ENCODE assay signal across 10 cellular contexts in genomic region chr17:40110026-40110425, GRCh38. TPM values are rescaled to one million over a fixed set of nuclear protein-coding genes. Genes with fewer than 3 reads are reported as not detected.
DNase-seq lines count a peak whose midpoint lies in the region; ATAC-seq, FAIRE-seq and TF ChIP-seq lines count a peak whose summit lies in the region.
"Had no signal": no experiment of that assay in that cellular context is flagged by ENCODE, and none has a peak within 500 bp of the region (broad histone marks: within the 10 kb centered on the region; RNA-seq: fewer than 3 reads in every experiment).

No MANE protein-coding gene starts in this region.

- no peak for TF ChIP-seq RAD21 in K562 (CRISPR knock-in tag; conservative IDR thresholded peaks at IDR 0.05 in 1 of 2, IDR thresholded peaks at IDR 0.05 in 1 of 2)

- POLR2A ChIA-PET in K562 (lab: Yijun Ruan, JAX) = interaction anchor here (0.6 to 8.0 kb wide), 3 partner anchors 9 to 49 kb away, joined by 3 to 66 read pairs (median 8); partner anchors contain the start of gene NR1D1

- FAIRE-seq in K562 (lab: Jason Lieb, UNC) = no peak

- H3K79me2 ChIP-seq in K562 (ENCODE audit: control insufficient read depth, insufficient read depth, low read length) (no peaks in the 10 kb centered on the region), smooth muscle cell (ENCODE audit: low read depth) (no peaks in the 10 kb centered on the region)

- ATAC-seq in K562 (no peak), GM18868 (IDR thresholded peaks at IDR 0.05; ENCODE audit: unreplicated experiment) (no peak)

- in situ Hi-C loops in K562 (cut with MboI) = loop anchor here (5.0 kb wide), 1 partner anchor 182 kb away; no protein-coding TSS in a partner anchor

- CTCF ChIA-PET in K562 (lab: Yijun Ruan, JAX; ENCODE audit: low intra/inter-chr PET ratio) = no interaction called here

- peak overlapping the region; percentile 37 for H2AFZ ChIP-seq in K562 (ENCODE audit: low read depth, low read length)
- no peak overlapping the region for H2AFZ ChIP-seq in smooth muscle cell (ENCODE audit: low read depth)

- no peak overlapping the region for H3K4me3 ChIP-seq in H7 (ENCODE audit: insufficient read depth, low read depth, low read length)
- H3K4me3 ChIP-seq in K562 = no peak overlapping the region
- no peak overlapping the region for H3K4me3 ChIP-seq in smooth muscle cell

- H3K36me3 ChIP-seq in H7 (replicated peaks; ENCODE audit: control insufficient read depth, insufficient read depth, low read length) (no peaks in the 10 kb centered on the region), K562 (ENCODE audit: control insufficient read depth, insufficient read depth, low read length) (no peaks in the 10 kb centered on the region), smooth muscle cell (ENCODE audit: low read depth) (no peaks in the 10 kb centered on the region)

- H3K9me3 ChIP-seq in K562 (replicated peaks; ENCODE audit: control insufficient read depth, insufficient read depth, low read depth, low read length) = no peaks in the 10 kb centered on the region
- no peaks in the 10 kb centered on the region for H3K9me3 ChIP-seq in smooth muscle cell (replicated peaks; ENCODE audit: low read depth)

- H3K9me1 ChIP-seq in K562 (ENCODE audit: control insufficient read depth, insufficient read depth, low read length) = no peaks in the 10 kb centered on the region

- no peak overlapping the region; a peak in 1 of 4 replicates for H3K9ac ChIP-seq in K562 (ENCODE audit: insufficient read depth in 1 of 2, low read depth in 2 of 2, low read length in 2 of 2)
- H3K9ac ChIP-seq in smooth muscle cell (ENCODE audit: low read depth) = peak overlapping the region; percentile 6

- peaks cover 37% of the 10 kb centered on the region for H3F3A ChIP-seq in smooth muscle cell (ENCODE audit: low read depth)

- DNase-seq in H7 = peak; percentile 63
- no peak for DNase-seq in K562 (ENCODE audit: extremely low read depth in 1 of 4, low spot score in 3 of 4)
- DNase-seq in left kidney (ENCODE audit: low read depth, low spot score) = peak; percentile 46
- DNase-seq in smooth muscle cell (lab: John Stamatoyannopoulos, UW; ENCODE audit: unreplicated experiment) = no peak
- DNase-seq in HUDEP-2 (lab: John Stamatoyannopoulos, UW; ENCODE audit: unreplicated experiment in 76 of 76) = no peak
- no peak for DNase-seq in stimulated activated naive CD4-positive, alpha-beta T cell (lab: John Stamatoyannopoulos, UW)
- DNase-seq in SIG-M5 (lab: John Stamatoyannopoulos, UW) = no peak
- DNase-seq: EL, Karpas-422 had no signal

- TF ChIP-seq CTCF in K562 (IDR thresholded peaks at IDR 0.05 in 2 of 3, conservative IDR thresholded peaks at IDR 0.05 in 1 of 3; ENCODE audit: insufficient read depth in 2 of 3, low read depth in 1 of 3, low read length in 3 of 3) (no peak), smooth muscle cell (IDR thresholded peaks at IDR 0.05; ENCODE audit: borderline replicate concordance, insufficient read depth, poor library complexity, severe bottlenecking) (no peak)

- H3K4me1 ChIP-seq in K562 (replicated peaks in 1 of 2; ENCODE audit: control insufficient read depth in 2 of 2, insufficient read depth in 2 of 2, low read length in 2 of 2) (peaks cover 64 to 82% of the 10 kb centered on the region in 2 experiments), smooth muscle cell (ENCODE audit: low read depth) (peaks cover 57% of the 10 kb centered on the region)

- H3K27ac ChIP-seq in K562 (ENCODE audit: extremely low read depth, low read depth, low read length) (no peak overlapping the region; the same call in 2 of the 3 replicates), smooth muscle cell (ENCODE audit: low read depth) (peak overlapping the region; percentile 95)

- TF ChIP-seq POLR2A in K562 (conservative IDR thresholded peaks at IDR 0.05) = no peak

- H3K4me2 ChIP-seq in K562 (ENCODE audit: insufficient read depth, low read length) = no peak overlapping the region
- H3K4me2 ChIP-seq in smooth muscle cell = no peak overlapping the region

- BruUV-seq in K562 (replicated peaks; lab: Mats Ljungman, UMichigan) = no TSS peak

- H3K27me3 ChIP-seq in H7 (ENCODE audit: control insufficient read depth, insufficient read depth, low read length) = peaks cover 24% of the 10 kb centered on the region
- no peaks in the 10 kb centered on the region for H3K27me3 ChIP-seq in K562 (ENCODE audit: control insufficient read depth in 2 of 2, insufficient read depth in 2 of 2, low read length in 2 of 2)
- no peaks in the 10 kb centered on the region for H3K27me3 ChIP-seq in smooth muscle cell (ENCODE audit: low read depth)

- WGBS in K562 (ENCODE audit: insufficient coverage, low coverage, missing lambda C conversion rate) = 54% methylated on average over 2 of the region's 2 CpGs
- 90% methylated on average over 2 of the region's 2 CpGs for WGBS in smooth muscle cell (ENCODE audit: low lambda C conversion rate)

- H4K20me1 ChIP-seq in K562 (replicated peaks; ENCODE audit: control insufficient read depth, insufficient read depth, low read length) (no peaks in the 10 kb centered on the region), smooth muscle cell (ENCODE audit: low read depth) (no peaks in the 10 kb centered on the region)

- intact Hi-C loops in K562 (cut with micrococcal nuclease) = loop anchor here (2.0 to 5.0 kb wide), 3 partner anchors 45 to 247 kb away; partner anchors contain the start of gene CDC6

- TF ChIP-seq EP300 in K562 (IDR thresholded peaks at IDR 0.05; ENCODE audit: low read length) = no peak

RNA-seq across cellular contexts. Expression of gene NR1D1, which starts 9.6 kb away (rescaled TPM):
- total RNA-seq in H7 (2014; rRNA removed; shearing (Covaris generic)) = 1.8 and 3.4 TPM in 2 replicates
- total RNA-seq in K562 (2011; cell fraction: chromatin; rRNA removed; ENCODE audit: low replicate concordance) = 2.3 and 7.8 TPM in 2 replicates
- 3.6 and 4.0 TPM in 2 replicates for total RNA-seq in K562 (2011; cell fraction: nucleolus; rRNA removed)
- total RNA-seq in K562 (2011; cell fraction: nucleoplasm; rRNA removed) = 3.1 and 3.2 TPM in 2 replicates
- total RNA-seq in K562 (2014; rRNA removed) = 0.78 and 1.00 TPM in 2 replicates
- total RNA-seq in K562 (2014; rRNA removed; fragmentation: Illumina TruSeq; extraction: Trizol) = 0.32 and 0.47 TPM in 2 replicates
- 0.65 and 1.2 TPM in 2 replicates for total RNA-seq in K562 (2015; rRNA removed; fragmentation: Illumina TruSeq; extraction: Trizol)
- 6.6 and 7.7 TPM in 2 replicates for total RNA-seq in K562 (2021)
- polyA plus RNA-seq in K562 (2011; rRNA removed) = 0.25 and 0.41 TPM in 2 replicates
- 0.21 and 0.89 TPM in 2 replicates for polyA plus RNA-seq in K562 (2011; cell fraction: cytosol; rRNA removed)
- 1.3 and 5.0 TPM in 2 replicates for polyA plus RNA-seq in K562 (2011; cell fraction: nucleus; rRNA removed)
- 5.3 and 5.4 TPM in 2 replicates for polyA plus RNA-seq in K562 (2012)
- polyA plus RNA-seq in K562 (2014; fragmentation: Illumina TruSeq; extraction: Trizol) = 4.7 and 6.9 TPM in 2 replicates
- polyA plus RNA-seq in K562 (2014; fragmentation: Nextera tagmentation; extraction: Ambion mirVana) = under 1 TPM; 0.27 TPM
- 1.4 and 2.0 TPM in 2 replicates for polyA plus RNA-seq in K562 (2014; rRNA removed)
- 0.42 and 0.63 TPM in 2 replicates for polyA minus RNA-seq in K562 (2011; rRNA and poly(A)+ RNA removed)
- 0.46 and 3.3 TPM in 2 replicates for polyA minus RNA-seq in K562 (2011; cell fraction: cytosol; rRNA and poly(A)+ RNA removed)
- polyA minus RNA-seq in K562 (2011; cell fraction: nucleus; rRNA and poly(A)+ RNA removed) = 2.2 and 2.6 TPM in 2 replicates
- total RNA-seq in smooth muscle cell = 6.0 and 12.5 TPM in 2 replicates
- 18.4 and 19.5 TPM in 2 replicates for polyA plus RNA-seq in smooth muscle cell

RNA-seq across cellular contexts. Expression of gene MSL1, which starts 11.7 kb away (rescaled TPM):
- total RNA-seq in H7 (2014; rRNA removed; shearing (Covaris generic)) = 44.2 and 70.0 TPM in 2 replicates
- total RNA-seq in K562 (2011; cell fraction: chromatin; rRNA removed; ENCODE audit: low replicate concordance) = 152 and 243 TPM in 2 replicates
- total RNA-seq in K562 (2011; cell fraction: nucleolus; rRNA removed) = 80.5 and 93.3 TPM in 2 replicates
- 126 and 148 TPM in 2 replicates for total RNA-seq in K562 (2011; cell fraction: nucleoplasm; rRNA removed)
- total RNA-seq in K562 (2014; rRNA removed) (51.7 and 52.4 TPM in 2 replicates), K562 (2014; rRNA removed; fragmentation: Illumina TruSeq; extraction: Trizol) (61.9 and 64.9 TPM in 2 replicates), K562 (2015; rRNA removed; fragmentation: Illumina TruSeq; extraction: Trizol) (77.8 and 91.8 TPM in 2 replicates), K562 (2021) (48.6 and 61.8 TPM in 2 replicates), smooth muscle cell (74.9 and 79.0 TPM in 2 replicates)
- polyA plus RNA-seq in K562 (2011; rRNA removed) (48.0 and 66.7 TPM in 2 replicates), K562 (2014; fragmentation: Illumina TruSeq; extraction: Trizol) (99.3 and 120 TPM in 2 replicates), K562 (2014; fragmentation: Nextera tagmentation; extraction: Ambion mirVana) (10 to 100 TPM; 13.8 to 13.9 TPM), K562 (2014; rRNA removed) (62.8 and 74.1 TPM in 2 replicates), smooth muscle cell (24.6 and 26.0 TPM in 2 replicates)
- polyA plus RNA-seq in K562 (2011; cell fraction: cytosol; rRNA removed) = 15.6 and 17.6 TPM in 2 replicates
- 122 and 128 TPM in 2 replicates for polyA plus RNA-seq in K562 (2011; cell fraction: nucleus; rRNA removed)
- 40.1 and 52.3 TPM in 2 replicates for polyA plus RNA-seq in K562 (2012)
- 56.6 and 69.1 TPM in 2 replicates for polyA minus RNA-seq in K562 (2011; rRNA and poly(A)+ RNA removed)
- polyA minus RNA-seq in K562 (2011; cell fraction: cytosol; rRNA and poly(A)+ RNA removed) = 16.1 and 30.2 TPM in 2 replicates
- polyA minus RNA-seq in K562 (2011; cell fraction: nucleus; rRNA and poly(A)+ RNA removed) = 40.7 and 50.6 TPM in 2 replicates

RNA-seq across cellular contexts. Expression of gene CASC3, which starts 30.3 kb away (rescaled TPM):
- 55.4 and 76.0 TPM in 2 replicates for total RNA-seq in H7 (2014; rRNA removed; shearing (Covaris generic))
- 240 and 242 TPM in 2 replicates for total RNA-seq in K562 (2011; cell fraction: chromatin; rRNA removed; ENCODE audit: low replicate concordance)
- total RNA-seq in K562 (2011; cell fraction: nucleolus; rRNA removed) = 98.2 and 103 TPM in 2 replicates
- total RNA-seq in K562 (2011; cell fraction: nucleoplasm; rRNA removed) = 184 and 228 TPM in 2 replicates
- total RNA-seq in K562 (2014; rRNA removed) (21.5 and 30.8 TPM in 2 replicates), K562 (2014; rRNA removed; fragmentation: Illumina TruSeq; extraction: Trizol) (38.2 and 38.7 TPM in 2 replicates), K562 (2015; rRNA removed; fragmentation: Illumina TruSeq; extraction: Trizol) (34.4 and 36.5 TPM in 2 replicates), K562 (2021) (57.5 and 61.1 TPM in 2 replicates), smooth muscle cell (25.6 and 33.3 TPM in 2 replicates)
- polyA plus RNA-seq in K562 (2011; rRNA removed) (43.3 and 51.8 TPM in 2 replicates), K562 (2014; fragmentation: Illumina TruSeq; extraction: Trizol) (56.5 and 65.1 TPM in 2 replicates), K562 (2014; fragmentation: Nextera tagmentation; extraction: Ambion mirVana) (10 to 100 TPM; 12.5 to 16.9 TPM), K562 (2014; rRNA removed) (35.2 and 38.9 TPM in 2 replicates), smooth muscle cell (54.2 and 59.5 TPM in 2 replicates)
- 29.1 and 32.3 TPM in 2 replicates for polyA plus RNA-seq in K562 (2011; cell fraction: cytosol; rRNA removed)
- 191 and 220 TPM in 2 replicates for polyA plus RNA-seq in K562 (2011; cell fraction: nucleus; rRNA removed)
- 48.8 and 57.5 TPM in 2 replicates for polyA plus RNA-seq in K562 (2012)
- polyA minus RNA-seq in K562 (2011; rRNA and poly(A)+ RNA removed) = 30.6 and 33.1 TPM in 2 replicates
- 13.3 and 20.1 TPM in 2 replicates for polyA minus RNA-seq in K562 (2011; cell fraction: cytosol; rRNA and poly(A)+ RNA removed)
- 26.1 and 31.4 TPM in 2 replicates for polyA minus RNA-seq in K562 (2011; cell fraction: nucleus; rRNA and poly(A)+ RNA removed)

RNA-seq across cellular contexts. Expression of gene THRA, which starts 47.3 kb away (rescaled TPM):
- total RNA-seq in H7 (2014; rRNA removed; shearing (Covaris generic)) = 13.2 and 15.2 TPM in 2 replicates
- total RNA-seq in K562 (2011; cell fraction: chromatin; rRNA removed; ENCODE audit: low replicate concordance) = 10.8 and 15.6 TPM in 2 replicates
- total RNA-seq in K562 (2011; cell fraction: nucleolus; rRNA removed) = 7.5 and 8.0 TPM in 2 replicates
- 10.3 and 15.7 TPM in 2 replicates for total RNA-seq in K562 (2011; cell fraction: nucleoplasm; rRNA removed)
- total RNA-seq in K562 (2014; rRNA removed) (13.8 and 18.9 TPM in 2 replicates), K562 (2014; rRNA removed; fragmentation: Illumina TruSeq; extraction: Trizol) (7.5 and 9.1 TPM in 2 replicates), K562 (2015; rRNA removed; fragmentation: Illumina TruSeq; extraction: Trizol) (12.2 and 13.2 TPM in 2 replicates), K562 (2021) (22.7 and 23.4 TPM in 2 replicates), smooth muscle cell (15.6 and 25.4 TPM in 2 replicates)
- polyA plus RNA-seq in K562 (2011; rRNA removed) (8.3 and 9.3 TPM in 2 replicates), K562 (2014; fragmentation: Illumina TruSeq; extraction: Trizol) (19.7 and 21.6 TPM in 2 replicates), K562 (2014; fragmentation: Nextera tagmentation; extraction: Ambion mirVana) (under 1 TPM; 0.34 to 0.50 TPM), K562 (2014; rRNA removed) (12.7 and 13.8 TPM in 2 replicates), smooth muscle cell (17.6 and 21.2 TPM in 2 replicates)
- 7.8 and 12.5 TPM in 2 replicates for polyA plus RNA-seq in K562 (2011; cell fraction: cytosol; rRNA removed)
- 7.3 and 15.8 TPM in 2 replicates for polyA plus RNA-seq in K562 (2011; cell fraction: nucleus; rRNA removed)
- 20.0 TPM in 2 replicates for polyA plus RNA-seq in K562 (2012)
- polyA minus RNA-seq in K562 (2011; rRNA and poly(A)+ RNA removed) = 5.8 and 9.7 TPM in 2 replicates
- 6.3 and 7.9 TPM in 2 replicates for polyA minus RNA-seq in K562 (2011; cell fraction: cytosol; rRNA and poly(A)+ RNA removed)
- polyA minus RNA-seq in K562 (2011; cell fraction: nucleus; rRNA and poly(A)+ RNA removed) = 2.3 and 2.6 TPM in 2 replicates

RNA-seq across cellular contexts. Expression of gene MED24, which starts 55.8 kb away (rescaled TPM):
- total RNA-seq in H7 (2014; rRNA removed; shearing (Covaris generic)) = 85.6 and 99.9 TPM in 2 replicates
- total RNA-seq in K562 (2011; cell fraction: chromatin; rRNA removed; ENCODE audit: low replicate concordance) = 361 and 745 TPM in 2 replicates
- 434 and 442 TPM in 2 replicates for total RNA-seq in K562 (2011; cell fraction: nucleolus; rRNA removed)
- total RNA-seq in K562 (2011; cell fraction: nucleoplasm; rRNA removed) = 293 and 327 TPM in 2 replicates
- total RNA-seq in K562 (2014; rRNA removed) (40.0 and 50.2 TPM in 2 replicates), K562 (2014; rRNA removed; fragmentation: Illumina TruSeq; extraction: Trizol) (40.3 and 48.9 TPM in 2 replicates), K562 (2015; rRNA removed; fragmentation: Illumina TruSeq; extraction: Trizol) (48.2 and 53.5 TPM in 2 replicates), K562 (2021) (102 and 108 TPM in 2 replicates), smooth muscle cell (68.2 and 76.9 TPM in 2 replicates)
- polyA plus RNA-seq in K562 (2011; rRNA removed) (76.3 and 110 TPM in 2 replicates), K562 (2014; fragmentation: Illumina TruSeq; extraction: Trizol) (117 and 129 TPM in 2 replicates), K562 (2014; fragmentation: Nextera tagmentation; extraction: Ambion mirVana) (1 to 10 TPM; 5.9 to 8.3 TPM), K562 (2014; rRNA removed) (73.3 and 74.8 TPM in 2 replicates), smooth muscle cell (74.9 and 77.2 TPM in 2 replicates)
- 70.1 and 113 TPM in 2 replicates for polyA plus RNA-seq in K562 (2011; cell fraction: cytosol; rRNA removed)
- polyA plus RNA-seq in K562 (2011; cell fraction: nucleus; rRNA removed) = 331 and 574 TPM in 2 replicates
- 97.7 and 114 TPM in 2 replicates for polyA plus RNA-seq in K562 (2012)
- polyA minus RNA-seq in K562 (2011; rRNA and poly(A)+ RNA removed) = 79.0 and 96.5 TPM in 2 replicates
- 80.5 and 119 TPM in 2 replicates for polyA minus RNA-seq in K562 (2011; cell fraction: cytosol; rRNA and poly(A)+ RNA removed)
- 146 and 149 TPM in 2 replicates for polyA minus RNA-seq in K562 (2011; cell fraction: nucleus; rRNA and poly(A)+ RNA removed)

Comparison
In these comparisons a context has a peak if more than half of its experiments do, and no peak if none do; other contexts are left out.
1. DNase-seq: peak in H7 (single experiment) and left kidney (single experiment); none in K562 (0 of 4), smooth muscle cell (single experiment), HUDEP-2 (0 of 76), stimulated activated naive CD4-positive, alpha-beta T cell (0 of 6) and SIG-M5 (single experiment).